Comparison of ENCODE assay signal across 8 cellular contexts in the genomic region with DNA sequence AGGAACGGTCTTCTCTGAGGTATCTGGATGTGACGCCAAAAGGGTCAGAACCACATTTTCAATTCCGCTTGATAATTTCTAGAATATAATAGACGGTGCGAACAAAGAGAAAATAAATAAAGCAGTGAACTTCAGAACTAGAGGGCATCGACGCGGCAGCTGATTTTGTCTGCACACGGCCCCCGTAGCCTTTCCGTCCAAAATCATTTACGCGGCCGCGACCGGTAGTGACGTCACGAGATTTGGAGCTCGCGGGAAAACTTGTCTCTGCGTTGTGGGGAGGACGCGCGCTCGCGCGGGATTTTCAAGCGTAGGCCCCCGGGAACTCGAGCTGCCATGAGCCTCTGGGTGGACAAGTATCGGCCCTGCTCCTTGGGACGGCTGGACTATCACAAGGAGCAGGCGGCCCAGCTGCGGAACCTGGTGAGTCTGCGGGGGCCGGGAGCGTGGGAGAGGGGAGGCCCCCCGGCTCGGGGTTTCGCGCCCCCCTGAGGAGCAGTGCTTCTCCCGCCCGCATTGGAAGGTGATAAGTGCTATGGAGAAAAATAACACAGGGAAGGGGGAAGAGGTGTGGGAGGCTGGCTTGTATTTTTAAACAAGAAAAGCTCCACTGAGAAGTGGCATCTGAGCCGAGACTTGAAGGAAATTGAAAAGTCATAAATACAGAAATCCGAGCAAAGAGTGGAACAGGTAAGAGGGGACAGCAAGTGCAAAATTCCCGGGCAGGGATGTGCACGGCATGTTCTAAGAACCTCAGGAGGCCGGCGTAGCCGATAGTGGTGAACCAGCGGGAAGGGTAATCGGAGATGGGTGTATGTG. TPM values are rescaled to one million over a fixed set of nuclear protein-coding genes. Genes with fewer than 3 reads are reported as not detected.
DNase-seq lines count a peak whose midpoint lies in the region; ATAC-seq, FAIRE-seq and TF ChIP-seq lines count a peak whose summit lies in the region.

A gene with protein sequence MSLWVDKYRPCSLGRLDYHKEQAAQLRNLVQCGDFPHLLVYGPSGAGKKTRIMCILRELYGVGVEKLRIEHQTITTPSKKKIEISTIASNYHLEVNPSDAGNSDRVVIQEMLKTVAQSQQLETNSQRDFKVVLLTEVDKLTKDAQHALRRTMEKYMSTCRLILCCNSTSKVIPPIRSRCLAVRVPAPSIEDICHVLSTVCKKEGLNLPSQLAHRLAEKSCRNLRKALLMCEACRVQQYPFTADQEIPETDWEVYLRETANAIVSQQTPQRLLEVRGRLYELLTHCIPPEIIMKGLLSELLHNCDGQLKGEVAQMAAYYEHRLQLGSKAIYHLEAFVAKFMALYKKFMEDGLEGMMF (plus strand): TSS at position 307 of the 819 bp plus-strand sequence. CDS start 30 bp downstream, at position 337.

- peak within 1 kb of the TSS; percentile 96 for H3K9ac ChIP-seq in keratinocyte (ENCODE audit: control insufficient read depth, extremely low read depth, insufficient read depth, low read length)

- no peaks in the 10 kb centered on the region for H4K20me1 ChIP-seq in keratinocyte (ENCODE audit: control insufficient read depth, extremely low read depth, insufficient read depth, low read length)

- H3K4me1 Mint-ChIP-seq in chondrocyte (ENCODE audit: low read depth) = peaks cover 15% of the 10 kb centered on the region

- peaks cover 37% of the 10 kb centered on the region for H3K79me2 ChIP-seq in keratinocyte (ENCODE audit: control insufficient read depth, insufficient read depth, low read length)

- peak within 1 kb of the TSS; percentile 92 for H2AFZ ChIP-seq in keratinocyte (ENCODE audit: control insufficient read depth, low read length)

- H3K9me1 ChIP-seq in keratinocyte (ENCODE audit: control insufficient read depth, extremely low read depth, insufficient read depth, low read length) = no peaks in the 10 kb centered on the region

- H3K27me3 Mint-ChIP-seq in chondrocyte (ENCODE audit: low read depth) = no peaks in the 10 kb centered on the region

- H3K36me3 ChIP-seq in keratinocyte (ENCODE audit: control insufficient read depth in 2 of 2, extremely low read depth in 1 of 2, insufficient read depth in 2 of 2, low read length in 2 of 2) = peaks cover 0 to 8% of the 10 kb centered on the region in 2 experiments

- ATAC-seq in GM19043 (IDR thresholded peaks at IDR 0.05; ENCODE audit: low read depth, unreplicated experiment) (peak; percentile 93), HG03378 (IDR thresholded peaks at IDR 0.05; ENCODE audit: unreplicated experiment) (peak; percentile 85)

- H3K4me1 ChIP-seq in keratinocyte (ENCODE audit: control insufficient read depth, extremely low read depth, insufficient read depth, low read length) = peaks cover 13% of the 10 kb centered on the region

- H3K4me3 Mint-ChIP-seq in chondrocyte (ENCODE audit: unreplicated experiment) = peak within 1 kb of the TSS; percentile 88

- H3K27ac ChIP-seq in keratinocyte (ENCODE audit: control insufficient read depth, insufficient read depth, low read length) = peak within 1 kb of the TSS; percentile 90

- no peaks in the 10 kb centered on the region for H3K9me3 Mint-ChIP-seq in chondrocyte (ENCODE audit: low read depth)

- no peaks in the 10 kb centered on the region for H3K9me3 ChIP-seq in keratinocyte (ENCODE audit: control insufficient read depth, low read depth, low read length)

- FAIRE-seq in keratinocyte (lab: Jason Lieb, UNC) = peak; percentile 56

- DNase-seq in AG10803 (ENCODE audit: low read depth) = peak; percentile 93
- DNase-seq in NCI-H510A (lab: John Stamatoyannopoulos, UW) = peak; percentile 76
- peak; percentile 82 for DNase-seq in activated CD4-positive, alpha-beta T cell treated with anti-CD3 and anti-CD28 coated beads for 1 hour
- DNase-seq in chondrocyte (ENCODE audit: low spot score) = peak; percentile 96
- DNase-seq in keratinocyte (ENCODE audit: low read depth, low spot score) = peak; percentile 36
- DNase-seq in stimulated activated CD4-positive, alpha-beta T cell treated with anti-CD3 and anti-CD28 coated beads, Interleukin-15, amount 100 ng/mL, for 24 hours = peak; percentile 95

- H3K4me2 ChIP-seq in keratinocyte (ENCODE audit: control insufficient read depth, extremely low read depth, insufficient read depth, low read depth, low read length) = peak within 1 kb of the TSS; percentile 55

- H3K4me3 ChIP-seq in AG10803 (ENCODE audit: low read length) = peak within 1 kb of the TSS; percentile 75
- peak within 1 kb of the TSS; percentile 76 to 100 (median 98) for H3K4me3 ChIP-seq in keratinocyte (ENCODE audit: control insufficient read depth in 2 of 3, extremely low read depth in 1 of 3, insufficient read depth in 2 of 3, low read depth in 1 of 3, low read length in 3 of 3)

- peak within 1 kb of the TSS; percentile 98 for H3K27ac Mint-ChIP-seq in chondrocyte (ENCODE audit: unreplicated experiment)

- no peak for TF ChIP-seq CTCF in AG10803 (conservative IDR thresholded peaks at IDR 0.05; ENCODE audit: low read length)
- TF ChIP-seq CTCF in chondrocyte (IDR thresholded peaks at IDR 0.05) = peak; percentile 25
- TF ChIP-seq CTCF in keratinocyte (optimal IDR thresholded peaks at IDR 0.05 in 1 of 3, IDR thresholded peaks at IDR 0.05 in 1 of 3, conservative IDR thresholded peaks at IDR 0.05 in 1 of 3; ENCODE audit: extremely low read depth in 1 of 3, insufficient read depth in 2 of 3, low read length in 3 of 3) = no peak

- H3K27me3 ChIP-seq in keratinocyte (ENCODE audit: control insufficient read depth, extremely low read depth, insufficient read depth, low read length) = no peaks in the 10 kb centered on the region

- peaks cover 2% of the 10 kb centered on the region for H3K36me3 Mint-ChIP-seq in chondrocyte (ENCODE audit: low read depth)

- dilution Hi-C loops in keratinocyte (cut with MboI; ENCODE audit: extremely low pct_ligation_motif_present, low sequenced_read_pairs) = no loop called here

RNA-seq across cellular contexts. Expression of the gene that starts here (rescaled TPM):
- total RNA-seq in chondrocyte = 4.6 to 9.7 TPM (median 5.0 TPM) in 3 replicates
- polyA plus RNA-seq in keratinocyte = 6.0 to 20.8 TPM (median 18.3 TPM) in 3 replicates
- polyA plus RNA-seq in keratinocyte (2011; ENCODE audit: low read depth) = 0.96 TPM
- 5.9 and 11.1 TPM in 2 replicates for polyA plus RNA-seq in keratinocyte (2011; cell fraction: cytosol; rRNA removed)
- polyA plus RNA-seq in keratinocyte (2011; cell fraction: nucleus; rRNA removed) = 8.8 and 12.0 TPM in 2 replicates
- 2.5 and 12.3 TPM in 2 replicates for polyA plus RNA-seq in keratinocyte (2012; ENCODE audit: low replicate concordance)
- polyA minus RNA-seq in keratinocyte = 1.9 to 14.6 TPM (median 4.6 TPM) in 3 replicates
- 16.3 TPM for polyA minus RNA-seq in keratinocyte (2011; cell fraction: cytosol; rRNA and poly(A)+ RNA removed)
- polyA minus RNA-seq in keratinocyte (2011; cell fraction: nucleus; rRNA and poly(A)+ RNA removed) = 7.8 and 12.9 TPM in 2 replicates

Comparison
In these comparisons a context has a peak if more than half of its experiments do, and no peak if none do; other contexts are left out.
1. Peak in every context shown above with its lines: DNase-seq, ATAC-seq, H3K4me3 ChIP-seq and H3K27ac ChIP-seq.
2. DNase-seq: peak in every context shown above with its lines; median percentile 96 in chondrocyte; 95 in stimulated activated CD4-positive, alpha-beta T cell treated with anti-CD3 and anti-CD28 coated beads, Interleukin-15, amount 100 ng/mL, for 24 hours; 93 in AG10803; 82 in activated CD4-positive, alpha-beta T cell treated with anti-CD3 and anti-CD28 coated beads for 1 hour; 76 in NCI-H510A; 36 in keratinocyte.